18 cellular contexts compared by ENCODE assay signal in genomic region chr7:12054830-12055229, GRCh38.
A peak's percentile ranks its signal among the peaks of the same experiment; 100 is the strongest.
DNase-seq lines count a peak whose midpoint lies in the region; ATAC-seq and TF ChIP-seq lines count a peak whose summit lies in the region.
"Had no signal": no experiment of that assay in that cellular context is flagged by ENCODE, and none has a peak within 500 bp of the region (broad histone marks: within the 10 kb centered on the region; RNA-seq: fewer than 3 reads in every experiment).

No MANE protein-coding gene starts in this region.

- POLR2A ChIA-PET in IMR-90 (lab: Charles Lee; ENCODE audit: unreplicated experiment) (interaction anchor here (0.6 kb wide), 1 partner anchor 151 kb away, joined by 3 read pairs; no protein-coding TSS in a partner anchor), Panc1 (lab: Charles Lee) (interaction anchor here (0.6 kb wide), 1 partner anchor 1003 kb away, joined by 5 read pairs; no protein-coding TSS in a partner anchor)

- H3K4me1 ChIP-seq in IMR-90 (ENCODE audit: control insufficient read depth, insufficient read depth, low read length) = peaks cover 5% of the 10 kb centered on the region
- H3K4me1 ChIP-seq in Panc1 (ENCODE audit: control insufficient read depth, insufficient read depth, low read length) = no peaks in the 10 kb centered on the region
- H3K4me1 ChIP-seq in foreskin keratinocyte = no peaks in the 10 kb centered on the region
- H3K4me1 ChIP-seq: BLaER1, Caco-2 had no signal

- H3K9ac ChIP-seq in IMR-90 (ENCODE audit: low read depth, low read length) = no peak overlapping the region
- H3K9ac ChIP-seq: BLaER1 had no signal

- H3K56ac ChIP-seq in IMR-90 (ENCODE audit: extremely low read depth, insufficient read depth, low read length) = no peak overlapping the region

- no peaks in the 10 kb centered on the region for H3K36me3 ChIP-seq in IMR-90 (ENCODE audit: control insufficient read depth, insufficient read depth, low read length)
- no peaks in the 10 kb centered on the region for H3K36me3 ChIP-seq in Panc1 (ENCODE audit: control insufficient read depth, insufficient read depth, low read length)
- H3K36me3 ChIP-seq: BLaER1 had no signal

- in situ Hi-C loops in IMR-90 (cut with MboI; ENCODE audit: low sequenced_read_pairs) (loop anchor here (25.0 kb wide), 2 partner anchors 432 to 618 kb away; no protein-coding TSS in a partner anchor), Panc1 (cut with HindIII; ENCODE audit: low pct_unique_long_range_greater_than_20kb, low sequenced_read_pairs) (no loop called here)

- H3K9me1 ChIP-seq in IMR-90 (ENCODE audit: insufficient read depth, low read length) = no peaks in the 10 kb centered on the region; the same call in 1 of the 2 replicates

- H2AK9ac ChIP-seq in IMR-90 (replicated peaks; ENCODE audit: low read depth, low read length, poor library complexity) = no peak overlapping the region

- H2BK15ac ChIP-seq in IMR-90 (ENCODE audit: low read depth, low read length) = 0 out of 3 replicates have a peak overlapping the region, but pooled peaks have one; percentile 9

- dilution Hi-C loops in IMR-90 (cut with HindIII; ENCODE audit: low sequenced_read_pairs, unreplicated experiment) = no loop called here

- H3K27ac ChIP-seq in IMR-90 (ENCODE audit: insufficient read depth, low read length) (no peak overlapping the region), Panc1 (ENCODE audit: low read length) (peak overlapping the region; percentile 25; the same call in 1 of the 2 replicates), foreskin keratinocyte (no peak overlapping the region)
- H3K27ac ChIP-seq: BLaER1, C4-2B had no signal

- TF ChIP-seq CTCF in IMR-90 (conservative IDR thresholded peaks at IDR 0.05; ENCODE audit: low read depth, low read length) (no peak), Panc1 (IDR thresholded peaks at IDR 0.05) (no peak), foreskin keratinocyte (conservative IDR thresholded peaks at IDR 0.05) (no peak)

- no peak for TF ChIP-seq RAD21 in IMR-90 (IDR thresholded peaks at IDR 0.05; ENCODE audit: low read length)

- H2AFZ ChIP-seq in IMR-90 (replicated peaks; ENCODE audit: low read length, poor library complexity) = peak overlapping the region; percentile 50
- H2AFZ ChIP-seq: GM23338 had no signal

- peak overlapping the region; percentile 46 for H4K91ac ChIP-seq in IMR-90 (ENCODE audit: insufficient read depth, low read depth, low read length)

- H3K4me3 ChIP-seq in IMR-90 (ENCODE audit: insufficient read depth, low read depth, low read length) = no peak overlapping the region
- H3K4me3 ChIP-seq in Panc1 (ENCODE audit: low read depth in 2 of 2, low read length in 2 of 2) = no peak overlapping the region
- H3K4me3 ChIP-seq: BLaER1, GM23338 had no signal

- DNase-seq in IMR-90 = peak; percentile 46
- DNase-seq in Panc1 (ENCODE audit: low read depth, low spot score) = peak; percentile 46
- no peak for DNase-seq in foreskin keratinocyte
- no peak for DNase-seq in NCI-H1417 treated with DMSO at 0.1 percent for 48 hours (lab: John Stamatoyannopoulos, UW)
- DNase-seq: Caco-2; CD4-positive, CD25-positive, alpha-beta regulatory T cell; CD8-positive, alpha-beta T cell; DMS153; DMS79; EL; GF-D8; H9; HFFc6 had no signal

- H2BK20ac ChIP-seq in IMR-90 (ENCODE audit: low read depth, low read length) = peak overlapping the region; percentile 75

- no peak overlapping the region for H4K5ac ChIP-seq in IMR-90 (ENCODE audit: low read depth, low read length)

- BruUV-seq in IMR-90 (replicated peaks; lab: Mats Ljungman, UMichigan) = no TSS peak
- no TSS peak for BruUV-seq in Panc1 (replicated peaks; lab: Mats Ljungman, UMichigan)

- CTCF ChIA-PET in IMR-90 (lab: Yijun Ruan, JAX) (interaction anchor here (1.6 kb wide), 1 partner anchor 219 kb away, joined by 3 read pairs; no protein-coding TSS in a partner anchor), Panc1 (lab: Charles Lee) (no interaction called here)

- H3K18ac ChIP-seq in IMR-90 (ENCODE audit: low read depth, low read length) = no peak overlapping the region; the same call in 1 of the 2 replicates

- no peak overlapping the region for H2AK5ac ChIP-seq in IMR-90 (ENCODE audit: low read depth, low read length)

- peak overlapping the region; percentile 85 for H3K4ac ChIP-seq in IMR-90 (ENCODE audit: low read depth, low read length)

- intact Hi-C loops in IMR-90 (cut with micrococcal nuclease) (no loop called here), Panc1 (cut with micrococcal nuclease; ENCODE audit: unreplicated experiment) (no loop called here)

- H4K8ac ChIP-seq in IMR-90 (ENCODE audit: low read depth in 2 of 2, low read length in 2 of 2) = peak overlapping the region in 1 of 2 experiments; percentile 73; a peak in 1 of 4 replicates

- H3K9me3 ChIP-seq in IMR-90 (ENCODE audit: control insufficient read depth, insufficient read depth, low read length) = peaks cover 12% of the 10 kb centered on the region
- peaks cover 43% of the 10 kb centered on the region for H3K9me3 ChIP-seq in Panc1 (ENCODE audit: control insufficient read depth, insufficient read depth, low read depth, low read length)

- H3K27me3 ChIP-seq in IMR-90 (ENCODE audit: control insufficient read depth, insufficient read depth, low read length) = no peaks in the 10 kb centered on the region
- H3K27me3 ChIP-seq in Panc1 (ENCODE audit: control insufficient read depth, insufficient read depth, low read length) = no peaks in the 10 kb centered on the region
- H3K27me3 ChIP-seq in foreskin keratinocyte = no peaks in the 10 kb centered on the region
- H3K27me3 ChIP-seq: BLaER1 had no signal

- peak overlapping the region; percentile 4; the same call in 1 of the 2 replicates for H3K14ac ChIP-seq in IMR-90 (replicated peaks; ENCODE audit: low read depth, low read length)

- ATAC-seq in IMR-90 (ENCODE audit: low read depth) (peak; percentile 87), Panc1 (peak; percentile 93), foreskin keratinocyte (peak; percentile 27), GM19324 (IDR thresholded peaks at IDR 0.05; ENCODE audit: low FRiP score, unreplicated experiment) (no peak), GM21825 (IDR thresholded peaks at IDR 0.05; ENCODE audit: unreplicated experiment) (no peak)
- ATAC-seq: CD8-positive, alpha-beta T cell; GM23338 had no signal

- no peaks in the 10 kb centered on the region for H4K20me1 ChIP-seq in IMR-90 (ENCODE audit: insufficient read depth, low read length)
- H4K20me1 ChIP-seq: BLaER1 had no signal

- H3K23ac ChIP-seq in IMR-90 (ENCODE audit: low read depth, low read length) = peak overlapping the region; percentile 71; the same call in 1 of the 2 replicates

- no peaks in the 10 kb centered on the region for H3K79me1 ChIP-seq in IMR-90 (ENCODE audit: low read depth in 1 of 2, low read length in 2 of 2)

- no peak for TF ChIP-seq POLR2A in IMR-90 (IDR thresholded peaks at IDR 0.05; ENCODE audit: low read depth, low read length)

- H2BK5ac ChIP-seq in IMR-90 (ENCODE audit: low read depth, low read length, poor library complexity, severe bottlenecking) = peak overlapping the region; percentile 75

- H2BK120ac ChIP-seq in IMR-90 (ENCODE audit: low read depth, low read length) = peak overlapping the region; percentile 81

- H3K4me2 ChIP-seq in IMR-90 (ENCODE audit: low read depth, low read length) = no peak overlapping the region
- H3K4me2 ChIP-seq: BLaER1, GM23338 had no signal

TF ChIP-seq in IMR-90, 13 proteins besides CTCF, POLR2A, EP300 and RAD21:
- no peak for TF ChIP-seq MAZ (IDR thresholded peaks at IDR 0.05; ENCODE audit: borderline replicate concordance, low read depth, low read length)
- TF ChIP-seq, protein P1, sequence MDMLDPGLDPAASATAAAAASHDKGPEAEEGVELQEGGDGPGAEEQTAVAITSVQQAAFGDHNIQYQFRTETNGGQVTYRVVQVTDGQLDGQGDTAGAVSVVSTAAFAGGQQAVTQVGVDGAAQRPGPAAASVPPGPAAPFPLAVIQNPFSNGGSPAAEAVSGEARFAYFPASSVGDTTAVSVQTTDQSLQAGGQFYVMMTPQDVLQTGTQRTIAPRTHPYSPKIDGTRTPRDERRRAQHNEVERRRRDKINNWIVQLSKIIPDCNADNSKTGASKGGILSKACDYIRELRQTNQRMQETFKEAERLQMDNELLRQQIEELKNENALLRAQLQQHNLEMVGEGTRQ (IDR thresholded peaks at IDR 0.05; ENCODE audit: low read depth, low read length) = no peak
- TF ChIP-seq MXI1 (IDR thresholded peaks at IDR 0.05; ENCODE audit: borderline replicate concordance, low read depth, low read length) = no peak
- no peak for TF ChIP-seq RCOR1 (IDR thresholded peaks at IDR 0.05; ENCODE audit: insufficient replicate concordance, low read length)
- TF ChIP-seq FOS (IDR thresholded peaks at IDR 0.05; ENCODE audit: low read depth, low read length) = no peak
- TF ChIP-seq BHLHE40 (IDR thresholded peaks at IDR 0.05; ENCODE audit: low read depth, low read length) = no peak

Comparison
In these comparisons a context has a peak if more than half of its experiments do, and no peak if none do; other contexts are left out.
1. ATAC-seq: peak in IMR-90 (single experiment), Panc1 (single experiment) and foreskin keratinocyte (single experiment); none in GM19324 (single experiment) and GM21825 (single experiment).
2. DNase-seq: peak in IMR-90 (single experiment) and Panc1 (single experiment); none in foreskin keratinocyte (0 of 2) and NCI-H1417 treated with DMSO at 0.1 percent for 48 hours (single experiment).